8 cellular contexts compared by ENCODE assay signal in the genomic region with DNA sequence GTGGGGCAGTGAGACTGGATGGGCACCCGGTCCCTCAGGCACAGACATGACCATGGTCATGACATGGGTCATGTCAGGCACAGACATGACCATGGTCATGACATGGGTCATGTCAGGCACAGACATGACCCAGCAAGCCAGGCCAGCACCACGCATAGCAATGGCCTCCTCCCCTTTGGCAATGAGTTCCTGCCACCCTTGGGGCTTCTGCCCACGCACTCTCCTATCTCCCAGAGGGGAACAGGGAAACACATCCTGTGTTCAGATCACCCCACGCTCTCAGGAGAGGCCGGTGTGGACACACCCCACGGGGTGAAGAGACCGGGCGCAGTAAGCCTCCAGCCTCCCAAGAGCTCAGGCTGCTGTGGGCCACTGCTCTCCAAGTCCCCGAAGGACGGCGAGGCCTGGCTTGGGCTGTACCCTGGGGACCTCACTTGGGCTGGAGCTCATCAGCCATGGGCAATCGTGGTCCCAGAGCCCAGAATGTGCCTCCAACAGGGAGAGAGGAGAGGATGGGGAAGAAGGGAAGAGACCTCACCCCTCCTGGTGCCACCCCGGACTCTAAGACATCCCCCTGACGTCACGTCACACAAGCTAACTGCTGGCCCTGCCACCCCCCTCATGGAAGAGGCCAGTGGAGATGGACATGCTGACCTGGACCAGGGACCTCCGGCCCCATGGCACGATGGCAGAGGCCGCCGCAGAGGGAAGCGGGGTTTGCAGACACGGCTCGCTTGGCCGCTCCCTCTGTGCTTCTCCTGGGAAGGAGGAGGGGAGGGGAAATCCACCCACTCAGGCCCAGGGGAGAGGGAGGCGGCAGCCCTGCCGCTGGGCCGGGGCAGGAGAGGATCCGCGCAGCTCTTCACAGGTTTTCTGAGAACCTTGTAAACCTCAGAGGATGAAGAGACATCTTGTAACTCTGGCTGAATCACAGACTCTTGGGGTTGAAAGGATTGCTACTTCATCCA.
DNase-seq lines count a peak whose midpoint lies in the region; ATAC-seq and TF ChIP-seq lines count a peak whose summit lies in the region.

No MANE protein-coding gene starts in this region.

- H3K36me3 Mint-ChIP-seq in activated T-cell treated with anti-CD3 and anti-CD28 coated beads, Interleukin-2, amount 50 U/mL, for 72 hours (ENCODE audit: insufficient read depth in 2 of 2): peaks cover 2 to 5% of the 10 kb centered on the region in 2 donors
- H3K36me3 Mint-ChIP-seq in naive B cell: peaks cover 0 to 10% of the 10 kb centered on the region in 2 donors
- peaks cover 8% of the 10 kb centered on the region for H3K36me3 Mint-ChIP-seq in glutamatergic neuron (ENCODE audit: unreplicated experiment)

- H3K4me1 Mint-ChIP-seq in activated T-cell treated with anti-CD3 and anti-CD28 coated beads, Interleukin-2, amount 50 U/mL, for 72 hours (ENCODE audit: low read depth): peaks cover 64% of the 10 kb centered on the region
- H3K4me1 Mint-ChIP-seq in naive B cell (peaks cover 39 to 55% (median 48%) of the 10 kb centered on the region in 3 donors), glutamatergic neuron (ENCODE audit: low read depth, unreplicated experiment) (peaks cover 7% of the 10 kb centered on the region)

- ATAC-seq in HG03378 (IDR thresholded peaks at IDR 0.05; ENCODE audit: unreplicated experiment) (peak; percentile 10), naive B cell (ENCODE audit: low read depth in 2 of 2) (peak; percentile 22 to 24)
- ATAC-seq in activated T-cell treated with anti-CD3 and anti-CD28 coated beads, Interleukin-2, amount 50 U/mL, for 72 hours (replicated peaks in 1 of 2): peak; percentile 21 to 75

- peak; percentile 36 for DNase-seq in stimulated activated CD4-positive, alpha-beta T cell treated with anti-CD3 and anti-CD28 coated beads, Interleukin-4, amount 100 ng/mL, for 1 hour
- no peak for DNase-seq in stimulated activated CD4-positive, alpha-beta T cell treated with anti-CD3 and anti-CD28 coated beads, Interleukin-1b, Interleukin-23, amount 100 ng/mL, for 48 hours
- peak; percentile 28 to 43 for DNase-seq in activated T-cell treated with anti-CD3 and anti-CD28 coated beads, Interleukin-2, amount 50 U/mL, for 72 hours
- DNase-seq in naive B cell (peak; percentile 49), NCI-H2171 (lab: John Stamatoyannopoulos, UW) (no peak), glutamatergic neuron (no peak), KG1 (lab: John Stamatoyannopoulos, UW) (no peak)

- H3K9me3 Mint-ChIP-seq in activated T-cell treated with anti-CD3 and anti-CD28 coated beads, Interleukin-2, amount 50 U/mL, for 72 hours: no peaks in the 10 kb centered on the region
- H3K9me3 Mint-ChIP-seq in naive B cell (peaks cover 0 to 2% (median 0%) of the 10 kb centered on the region in 7 donors), glutamatergic neuron (ENCODE audit: unreplicated experiment) (peaks cover 7% of the 10 kb centered on the region)

- peaks cover 6% of the 10 kb centered on the region for H3K27me3 Mint-ChIP-seq in activated T-cell treated with anti-CD3 and anti-CD28 coated beads, Interleukin-2, amount 50 U/mL, for 72 hours (ENCODE audit: low read depth)
- no peaks in the 10 kb centered on the region for H3K27me3 Mint-ChIP-seq in naive B cell
- H3K27me3 Mint-ChIP-seq in glutamatergic neuron (ENCODE audit: unreplicated experiment): peaks cover 9% of the 10 kb centered on the region

- peak overlapping the region; percentile 83 for H3K27ac Mint-ChIP-seq in activated T-cell treated with anti-CD3 and anti-CD28 coated beads, Interleukin-2, amount 50 U/mL, for 72 hours
- peak overlapping the region; percentile 97 to 100 (median 99) for H3K27ac Mint-ChIP-seq in naive B cell
- H3K27ac Mint-ChIP-seq in glutamatergic neuron (ENCODE audit: unreplicated experiment): no peak overlapping the region

- peak overlapping the region; percentile 73 to 89 for H3K4me3 Mint-ChIP-seq in activated T-cell treated with anti-CD3 and anti-CD28 coated beads, Interleukin-2, amount 50 U/mL, for 72 hours
- H3K4me3 Mint-ChIP-seq in naive B cell: peak overlapping the region; percentile 90 to 98 (median 96)
- H3K4me3 Mint-ChIP-seq in glutamatergic neuron (ENCODE audit: unreplicated experiment): no peak overlapping the region

- no peak for TF ChIP-seq CTCF in glutamatergic neuron (IDR thresholded peaks at IDR 0.05; ENCODE audit: partially characterized antibody, unreplicated experiment)

Comparison
In these comparisons a context has a peak if more than half of its experiments do, and no peak if none do; other contexts are left out.
1. DNase-seq: peak in stimulated activated CD4-positive, alpha-beta T cell treated with anti-CD3 and anti-CD28 coated beads, Interleukin-4, amount 100 ng/mL, for 1 hour (single experiment), activated T-cell treated with anti-CD3 and anti-CD28 coated beads, Interleukin-2, amount 50 U/mL, for 72 hours (2 of 2) and naive B cell (single experiment); none in stimulated activated CD4-positive, alpha-beta T cell treated with anti-CD3 and anti-CD28 coated beads, Interleukin-1b, Interleukin-23, amount 100 ng/mL, for 48 hours (single experiment), NCI-H2171 (single experiment), glutamatergic neuron (single experiment) and KG1 (single experiment).
2. Peak in every context shown above with its lines, with median percentiles within 50 percentile points of each other: ATAC-seq.